Comparison of ENCODE assay signal across 9 cellular contexts in genomic region chr2:233711312-233712008, GRCh38. TPM values are rescaled to one million over a fixed set of nuclear protein-coding genes. Genes with fewer than 3 reads are reported as not detected.
A peak's percentile ranks its signal among the peaks of the same experiment; 100 is the strongest.
DNase-seq lines count a peak whose midpoint lies in the region; ATAC-seq and TF ChIP-seq lines count a peak whose summit lies in the region.
"Had no signal": no experiment of that assay in that cellular context is flagged by ENCODE, and none has a peak within 500 bp of the region (broad histone marks: within the 10 kb centered on the region; RNA-seq: fewer than 3 reads in every experiment).

No MANE protein-coding gene starts in this region.

- H3K27ac Mint-ChIP-seq in Caco-2 (ENCODE audit: unreplicated experiment): peak overlapping the region; percentile 6

- peak; percentile 75 to 78 for DNase-seq in Caco-2
- peak; percentile 53 for DNase-seq in HCEC 1CT
- peak; percentile 13 for DNase-seq in NCI-H2227 treated with DMSO at 0.1 percent for 48 hours (lab: John Stamatoyannopoulos, UW)
- DNase-seq in activated CD4-positive, alpha-beta T cell treated with anti-CD3 and anti-CD28 coated beads for 48 hours: peak; percentile 78
- DNase-seq in choroid plexus epithelial cell (ENCODE audit: low read depth): peak; percentile 85
- DNase-seq in stimulated activated CD4-positive, alpha-beta T cell treated with anti-CD3 and anti-CD28 coated beads, TNF-alpha, amount 100 ng/mL, for 24 hours (ENCODE audit: low read depth in 3 of 3): peak; percentile 38 to 68 (median 47)

- H3K4me3 Mint-ChIP-seq in Caco-2 (ENCODE audit: unreplicated experiment): no peak overlapping the region

- H3K4me3 ChIP-seq in Caco-2 (ENCODE audit: low read depth, low read length): no peak overlapping the region
- H3K4me3 ChIP-seq in choroid plexus epithelial cell (ENCODE audit: low read depth, low read length): no peak overlapping the region
- H3K4me3 ChIP-seq in liver (ENCODE audit: low read depth in 1 of 3, low read length in 3 of 3): no peak overlapping the region

- CTCF ChIA-PET in Caco-2 (lab: Charles Lee): no interaction called here

- BruUV-seq in Caco-2 (replicated peaks; lab: Mats Ljungman, UMichigan): no TSS peak

- no peak overlapping the region for H3K27ac ChIP-seq in liver (ENCODE audit: low read depth in 1 of 2, low read length in 2 of 2)

- POLR2A ChIA-PET in Caco-2 (lab: Charles Lee): no interaction called here

- no peak overlapping the region for H3K9ac ChIP-seq in liver (ENCODE audit: low read depth in 1 of 2, low read length in 2 of 2)

- H3K9me3 ChIP-seq in Caco-2 (no peaks in the 10 kb centered on the region), liver (ENCODE audit: control insufficient read depth in 4 of 4, low read length in 3 of 4) (no peaks in the 10 kb centered on the region)

- H3K4me1 ChIP-seq in Caco-2: peaks cover 22% of the 10 kb centered on the region
- peaks cover 10 to 28% (median 16%) of the 10 kb centered on the region in 4 donors for H3K4me1 ChIP-seq in liver (ENCODE audit: control insufficient read depth in 4 of 4, insufficient read depth in 4 of 4, low read length in 3 of 4)

- intact Hi-C loops in Caco-2 (cut with micrococcal nuclease; ENCODE audit: unreplicated experiment): loop anchor here (2.0 to 5.0 kb wide), 3 partner anchors 129 to 231 kb away; partner anchors contain the start of gene USP40

- H3K4me1 Mint-ChIP-seq in Caco-2 (ENCODE audit: low read depth, unreplicated experiment): peaks cover 11% of the 10 kb centered on the region

- no peaks in the 10 kb centered on the region for H3K9me3 Mint-ChIP-seq in Caco-2 (ENCODE audit: unreplicated experiment)

- peaks cover 6% of the 10 kb centered on the region for H3K36me3 Mint-ChIP-seq in Caco-2 (ENCODE audit: insufficient read depth, unreplicated experiment)

- H3K27me3 ChIP-seq in Caco-2 (replicated peaks; ENCODE audit: control insufficient read depth, insufficient read depth, low read length) (no peaks in the 10 kb centered on the region), liver (ENCODE audit: control insufficient read depth in 4 of 4, insufficient read depth in 4 of 4, low read length in 3 of 4) (no peaks in the 10 kb centered on the region)

- 41% methylated on average over 11 of the region's 11 CpGs for whole genome bisulfite sequencing in liver

- no peak for ATAC-seq in GM19452 (IDR thresholded peaks at IDR 0.05; ENCODE audit: unreplicated experiment)

- TF ChIP-seq CTCF in Caco-2 (IDR thresholded peaks at IDR 0.05; ENCODE audit: insufficient read depth in 1 of 2, low read depth in 1 of 2, low read length in 1 of 2, severe bottlenecking in 1 of 2, unreplicated experiment in 1 of 2) (peak; percentile 64 to 78), choroid plexus epithelial cell (conservative IDR thresholded peaks at IDR 0.05; ENCODE audit: low read depth, low read length) (peak; percentile 98), liver (IDR thresholded peaks at IDR 0.05; ENCODE audit: low read depth, low read length, missing input control) (peak; percentile 89)

- H3K27me3 Mint-ChIP-seq in Caco-2 (ENCODE audit: insufficient read depth, unreplicated experiment): no peaks in the 10 kb centered on the region

- peak; percentile 95 to 99 for TF ChIP-seq RAD21 in liver (IDR thresholded peaks at IDR 0.05)

- no peaks in the 10 kb centered on the region for H3K36me3 ChIP-seq in Caco-2 (ENCODE audit: control insufficient read depth, insufficient read depth, low read length)
- no peaks in the 10 kb centered on the region for H3K36me3 ChIP-seq in liver (ENCODE audit: control insufficient read depth in 4 of 4, insufficient read depth in 3 of 4, low read depth in 1 of 4, low read length in 3 of 4)

TF ChIP-seq in liver, 16 proteins besides CTCF, POLR2A, EP300 and RAD21:
- TF ChIP-seq RXRA (IDR thresholded peaks at IDR 0.05) (peak; percentile 33 to 72), ZBTB33 (IDR thresholded peaks at IDR 0.05) (no peak), HNF4A (conservative IDR thresholded peaks at IDR 0.05) (peak; percentile 26 to 61), YY1 (IDR thresholded peaks at IDR 0.05) (peak; percentile 4), ATF3 (IDR thresholded peaks at IDR 0.05) (no peak), NR2F2 (IDR thresholded peaks at IDR 0.05) (no peak), HNF4G (IDR thresholded peaks at IDR 0.05) (peak; percentile 27), FOXA1 (IDR thresholded peaks at IDR 0.05) (no peak), FOXA2 (IDR thresholded peaks at IDR 0.05) (no peak), REST (IDR thresholded peaks at IDR 0.05) (no peak)

RNA-seq across cellular contexts. Expression of gene UGT1A5, which starts 1.2 kb away (rescaled TPM):
- total RNA-seq in Caco-2 (2022): 1.00 and 1.2 TPM in 2 replicates
- 1 to 10 TPM in 1 of 2 donors, not detected in 1; 1.6 TPM for total RNA-seq in liver
- 1 to 10 TPM in 1 of 2 donors, under 1 TPM in 1; 0.14 to 1.8 TPM for polyA plus RNA-seq in liver
- total RNA-seq: T-helper 1 cell treated with Interleukin-12 subunit alpha and Interleukin-12 subunit beta and Interleukin-4 antibody, amounts not matched to agents 30 ng/mL and 1 ng/mL, for 36 hours had no signal

RNA-seq across cellular contexts. Expression of gene UGT1A4, which starts 7.1 kb away (rescaled TPM):
- total RNA-seq in Caco-2 (2022) (0.79 and 0.84 TPM in 2 replicates), liver (100 to 1,000 TPM in 1 of 2 donors, not detected in 1; 136 TPM)
- polyA plus RNA-seq in liver: 100 to 1,000 TPM; 103 to 446 TPM
- total RNA-seq: T-helper 1 cell treated with Interleukin-12 subunit alpha and Interleukin-12 subunit beta and Interleukin-4 antibody, amounts not matched to agents 30 ng/mL and 1 ng/mL, for 36 hours had no signal

RNA-seq across cellular contexts. Expression of gene UGT1A3, which starts 17.4 kb away (rescaled TPM):
- total RNA-seq in Caco-2 (2022) (0.64 and 0.65 TPM in 2 replicates), liver (10 to 100 TPM in 1 of 2 donors, not detected in 1; 18.2 TPM)
- 10 to 100 TPM in 1 of 2 donors, 1 to 10 TPM in 1; 7.0 to 61.6 TPM for polyA plus RNA-seq in liver
- total RNA-seq: T-helper 1 cell treated with Interleukin-12 subunit alpha and Interleukin-12 subunit beta and Interleukin-4 antibody, amounts not matched to agents 30 ng/mL and 1 ng/mL, for 36 hours had no signal

RNA-seq across cellular contexts. Expression of gene UGT1A6, which starts 18.8 kb away (rescaled TPM):
- total RNA-seq in Caco-2 (2022): 29.2 and 33.9 TPM in 2 replicates
- 10 to 100 TPM in 1 of 2 donors, not detected in 1; 46.5 TPM for total RNA-seq in liver
- polyA plus RNA-seq in liver: 100 to 1,000 TPM in 1 of 2 donors, 10 to 100 TPM in 1; 33.4 to 103 TPM
- total RNA-seq: T-helper 1 cell treated with Interleukin-12 subunit alpha and Interleukin-12 subunit beta and Interleukin-4 antibody, amounts not matched to agents 30 ng/mL and 1 ng/mL, for 36 hours had no signal

RNA-seq across cellular contexts. Expression of gene UGT1A7, which starts 29.8 kb away (rescaled TPM):
- total RNA-seq in Caco-2 (2022): 0.18 and 0.63 TPM in 2 replicates
- 1 to 10 TPM in 1 of 2 donors, not detected in 1; 2.2 TPM for total RNA-seq in liver
- under 1 TPM; 0.02 to 0.38 TPM for polyA plus RNA-seq in liver
- total RNA-seq: T-helper 1 cell treated with Interleukin-12 subunit alpha and Interleukin-12 subunit beta and Interleukin-4 antibody, amounts not matched to agents 30 ng/mL and 1 ng/mL, for 36 hours had no signal

Comparison
In these comparisons a context has a peak if more than half of its experiments do, and no peak if none do; other contexts are left out.
1. DNase-seq: peak in every context shown above with its lines; median percentile 85 in choroid plexus epithelial cell; 78 in activated CD4-positive, alpha-beta T cell treated with anti-CD3 and anti-CD28 coated beads for 48 hours; 76 in Caco-2; 53 in HCEC 1CT; 47 in stimulated activated CD4-positive, alpha-beta T cell treated with anti-CD3 and anti-CD28 coated beads, TNF-alpha, amount 100 ng/mL, for 24 hours; 13 in NCI-H2227 treated with DMSO at 0.1 percent for 48 hours.